Comparison of ENCODE assay signal across 8 cellular contexts in genomic region chr14:103715052-103716000, GRCh38.
DNase-seq lines count a peak whose midpoint lies in the region; ATAC-seq and TF ChIP-seq lines count a peak whose summit lies in the region.

Gene XRCC3, minus strand, starts transcription at chr14:103715451. Its CDS starts 4,364 bp downstream, at chr14:103711087.
Gene ZFYVE21, plus strand, starts transcription at chr14:103715810. Its CDS starts 32 bp downstream, at chr14:103715842.

- DNase-seq in AG09319 (ENCODE audit: extremely low read depth, low read depth) (peak; percentile 98), NCI-H446 treated with DMSO at 0.1 percent for 48 hours (lab: John Stamatoyannopoulos, UW) (peak; percentile 100), cerebellar nuclear complex (lab: John Stamatoyannopoulos, UW) (peak; percentile 94 to 97), islet precursor cell (peak; percentile 100)
- peak; percentile 99 to 100 (median 99) for DNase-seq in stimulated activated CD4-positive, alpha-beta T cell treated with anti-CD3 and anti-CD28 coated beads, Interleukin-12 subunit alpha, Interleukin-12 subunit beta, amount 100 ng/mL, for 48 hours (ENCODE audit: low read depth in 2 of 3, low spot score in 1 of 3)

- ATAC-seq in GM19035 (IDR thresholded peaks at IDR 0.05; ENCODE audit: unreplicated experiment) (peak; percentile 92), HG03354 (IDR thresholded peaks at IDR 0.05; ENCODE audit: poor library complexity, severe bottlenecking, unreplicated experiment) (peak; percentile 95)
- peak; percentile 96 for ATAC-seq in activated CD4-positive, CD25-positive, alpha-beta regulatory T cell treated with anti-CD3 and anti-CD28 coated beads, Interleukin-2, amount 50 U/mL, for 24 hours

- TF ChIP-seq CTCF in AG09319 (IDR thresholded peaks at IDR 0.05; ENCODE audit: low read depth, low read length) = no peak

Comparison
In these comparisons a context has a peak if more than half of its experiments do, and no peak if none do; other contexts are left out.
1. Peak in every context shown above with its lines: DNase-seq and ATAC-seq.